Comparison of ENCODE assay signal across 8 cellular contexts in the genomic region with DNA sequence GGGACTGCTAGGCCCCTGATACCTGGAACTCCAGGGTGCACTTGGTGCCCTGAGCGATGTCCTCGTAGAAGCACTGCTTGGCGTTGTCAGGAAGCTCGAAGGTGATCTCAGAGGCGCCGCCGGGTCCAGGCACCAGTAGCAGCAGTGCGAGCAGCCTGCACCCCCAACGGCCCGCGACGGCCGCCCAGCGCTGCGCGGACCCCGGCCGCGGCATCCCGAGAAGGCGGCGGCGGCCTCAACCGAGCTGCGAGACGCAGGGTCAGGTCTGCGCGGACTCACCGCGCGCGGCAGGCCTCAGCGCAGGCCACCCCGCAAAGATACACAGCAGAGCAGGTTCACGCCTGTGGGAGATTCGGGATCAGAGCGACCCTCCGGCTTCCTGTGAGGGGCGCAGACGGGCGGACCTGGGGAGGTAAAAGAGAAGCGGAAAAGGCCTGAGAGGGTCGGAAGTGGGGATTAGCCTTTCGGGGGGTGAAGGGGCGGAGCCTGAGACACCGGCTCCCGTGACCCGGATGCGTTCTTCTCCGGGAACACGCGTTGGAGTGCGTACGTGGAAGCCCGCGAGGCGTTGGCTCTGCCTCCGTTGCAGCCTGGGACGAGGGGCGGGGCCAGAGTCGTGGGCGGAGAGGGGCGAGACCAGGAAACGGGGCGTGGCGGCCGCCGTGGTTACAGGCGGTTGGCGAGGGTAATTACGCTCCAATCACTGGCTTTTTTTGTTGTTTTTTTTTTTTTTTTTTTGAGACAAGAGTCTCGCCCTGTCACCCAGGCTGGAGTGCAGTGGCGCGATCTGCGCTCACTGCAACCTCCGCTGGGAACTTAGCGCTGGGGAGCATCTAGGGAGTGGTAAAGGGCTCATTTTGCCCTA. TPM values are rescaled to one million over a fixed set of nuclear protein-coding genes. Genes with fewer than 3 reads are reported as not detected.
A peak's percentile ranks its signal among the peaks of the same experiment; 100 is the strongest.
DNase-seq lines count a peak whose midpoint lies in the region; ATAC-seq, FAIRE-seq and TF ChIP-seq lines count a peak whose summit lies in the region.

TMED7 (minus strand) TSS at position 458 of the 865 bp plus-strand sequence; CDS start at position 214, 244 bp downstream.

- peak within 1 kb of the TSS; percentile 87 to 91 (median 90) for H3K27ac ChIP-seq in pancreas
- H3K27ac ChIP-seq in tibial artery, result peak within 1 kb of the TSS; percentile 95 to 96

- H3K4me1 ChIP-seq in pancreas (peaks cover 12 to 26% (median 17%) of the 10 kb centered on the region in 3 donors), tibial artery (peaks cover 0 to 37% (median 28%) of the 10 kb centered on the region in 4 donors)

- DNase-seq in GM12864 (ENCODE audit: low read depth), result peak; percentile 98
- peak; percentile 91 to 96 (median 96) for DNase-seq in NCI-H1417 (lab: John Stamatoyannopoulos, UW)
- peak; percentile 98 to 99 for DNase-seq in SW 1271 (lab: John Stamatoyannopoulos, UW)
- DNase-seq in activated naive CD8-positive, alpha-beta T cell treated with anti-CD3 and anti-CD28 coated beads, Interleukin-2, amount 50 U/mL, for 24 hours, result peak; percentile 100
- peak; percentile 100 for DNase-seq in Right ventricle myocardium superior
- DNase-seq in pancreas, result peak; percentile 99 to 100 (median 100)
- peak; percentile 100 for DNase-seq in tibial artery

- H3K27ac Mint-ChIP-seq in activated naive CD8-positive, alpha-beta T cell treated with anti-CD3 and anti-CD28 coated beads, Interleukin-2, amount 50 U/mL, for 24 hours, result peak within 1 kb of the TSS; percentile 82

- TF ChIP-seq CTCF in GM12864 (IDR thresholded peaks at IDR 0.05; ENCODE audit: low read depth, low read length, missing control alignments) (no peak), pancreas (IDR thresholded peaks at IDR 0.05) (no peak), tibial artery (IDR thresholded peaks at IDR 0.05) (peak in 1 of 2 experiments; percentile 29)

- no peaks in the 10 kb centered on the region for H3K27me3 ChIP-seq in pancreas
- no peaks in the 10 kb centered on the region for H3K27me3 ChIP-seq in tibial artery

- intact Hi-C loops in Right ventricle myocardium superior (cut with DNase I) (no loop called here), pancreas (cut with DNase I) (no loop called here), tibial artery (cut with DNase I; ENCODE audit: low total_unique reads) (loop anchor here (5.0 kb wide), 1 partner anchor 216 kb away; the partner anchor contains the start of genes AP3S1 and ATG12)

- FAIRE-seq in pancreas (lab: Jason Lieb, UNC), result peak; percentile 84

- no peaks in the 10 kb centered on the region for H3K9me3 Mint-ChIP-seq in activated naive CD8-positive, alpha-beta T cell treated with anti-CD3 and anti-CD28 coated beads, Interleukin-2, amount 50 U/mL, for 24 hours

- H3K9me3 ChIP-seq in pancreas (no peaks in the 10 kb centered on the region), tibial artery (no peaks in the 10 kb centered on the region)

- H3K27me3 Mint-ChIP-seq in activated naive CD8-positive, alpha-beta T cell treated with anti-CD3 and anti-CD28 coated beads, Interleukin-2, amount 50 U/mL, for 24 hours, result no peaks in the 10 kb centered on the region

- 0% methylated on average over 69 to 77 of the region's 77 CpGs for WGBS in pancreas, 2 donors

- H3K4me1 Mint-ChIP-seq in activated naive CD8-positive, alpha-beta T cell treated with anti-CD3 and anti-CD28 coated beads, Interleukin-2, amount 50 U/mL, for 24 hours, result peaks cover 24% of the 10 kb centered on the region

- peak; percentile 92 for ATAC-seq in HG02759 (IDR thresholded peaks at IDR 0.05; ENCODE audit: unreplicated experiment)
- ATAC-seq in activated naive CD8-positive, alpha-beta T cell treated with anti-CD3 and anti-CD28 coated beads, Interleukin-2, amount 50 U/mL, for 24 hours, result peak; percentile 93
- ATAC-seq in Right ventricle myocardium superior (ENCODE audit: poor library complexity), result peak; percentile 99
- peak; percentile 96 to 98 (median 96) for ATAC-seq in pancreas

- H3K36me3 ChIP-seq in pancreas (no peaks in the 10 kb centered on the region), tibial artery (no peaks in the 10 kb centered on the region)

- H3K4me3 Mint-ChIP-seq in activated naive CD8-positive, alpha-beta T cell treated with anti-CD3 and anti-CD28 coated beads, Interleukin-2, amount 50 U/mL, for 24 hours, result no peak within 1 kb of the TSS

- H3K4me3 ChIP-seq in GM12864 (ENCODE audit: low read depth, low read length), result peak within 1 kb of the TSS; percentile 89
- H3K4me3 ChIP-seq in pancreas, result peak within 1 kb of the TSS; percentile 76 to 100 (median 88)
- H3K4me3 ChIP-seq in tibial artery, result peak within 1 kb of the TSS; percentile 91 to 99

- H3K36me3 Mint-ChIP-seq in activated naive CD8-positive, alpha-beta T cell treated with anti-CD3 and anti-CD28 coated beads, Interleukin-2, amount 50 U/mL, for 24 hours (ENCODE audit: low read depth), result peaks cover 13% of the 10 kb centered on the region

RNA-seq across cellular contexts. Expression of gene TMED7, which starts in this region (rescaled TPM):
- total RNA-seq in Right ventricle myocardium superior, result 59.9 TPM
- 10 to 100 TPM; 39.4 to 71.3 (median 63.7) TPM for total RNA-seq in pancreas
- 10 to 100 TPM in 1 of 2 donors, 1 to 10 TPM in 1; 8.2 to 27.5 TPM for polyA plus RNA-seq in pancreas

Comparison
In these comparisons a context has a peak if more than half of its experiments do, and no peak if none do; other contexts are left out.
1. Peak in every context shown above with its lines: DNase-seq, ATAC-seq, H3K4me3 ChIP-seq and H3K27ac ChIP-seq.